In the genomic region with DNA sequence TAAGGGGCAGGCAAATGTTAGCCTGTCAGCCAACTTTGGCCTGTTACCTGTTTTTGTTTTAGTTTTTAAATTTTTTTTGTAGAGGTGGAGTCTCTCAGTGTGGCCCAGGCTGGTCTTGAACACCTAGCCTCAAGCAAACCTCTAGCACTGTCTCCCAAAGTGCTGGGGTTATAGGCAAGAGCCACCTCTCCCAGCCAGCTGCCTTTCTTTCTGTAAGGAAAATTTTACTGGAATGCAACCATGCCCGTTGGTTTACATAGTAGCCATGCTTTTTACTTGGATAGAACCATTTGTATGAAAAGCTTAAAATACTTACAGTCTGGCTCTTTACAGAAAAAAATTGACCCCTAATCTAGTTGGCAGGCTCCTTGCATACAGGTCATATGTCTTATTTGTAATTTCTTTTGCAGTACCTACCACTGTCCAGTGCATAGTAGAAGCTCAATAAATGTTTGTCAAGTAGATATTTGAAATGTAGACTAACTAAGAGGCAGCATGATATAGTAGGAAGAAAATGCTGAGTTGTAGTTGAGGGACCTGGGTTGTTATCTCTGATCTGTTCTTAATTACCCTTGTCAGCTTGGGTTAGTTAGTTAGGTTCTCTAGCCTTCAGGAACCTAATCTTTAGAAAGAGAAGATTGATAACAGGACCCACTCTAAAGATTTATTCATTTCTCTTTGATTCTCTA, we compare ENCODE assay signal across 11 cellular contexts. TPM values are rescaled to one million over a fixed set of nuclear protein-coding genes. Genes with fewer than 3 reads are reported as not detected.
DNase-seq lines count a peak whose midpoint lies in the region; ATAC-seq and TF ChIP-seq lines count a peak whose summit lies in the region.
"Had no signal": no experiment of that assay in that cellular context is flagged by ENCODE, and none has a peak within 500 bp of the region (broad histone marks: within the 10 kb centered on the region; RNA-seq: fewer than 3 reads in every experiment).

No MANE protein-coding gene starts in this region.

- ATAC-seq in activated CD8-positive, alpha-beta T cell treated with anti-CD3 and anti-CD28 coated beads for 36 hours = no peak
- no peak for ATAC-seq in HG02571 (IDR thresholded peaks at IDR 0.05; ENCODE audit: unreplicated experiment)
- ATAC-seq in HG03108 (IDR thresholded peaks at IDR 0.05; ENCODE audit: unreplicated experiment) = no peak

- TF ChIP-seq CTCF in MCF 10A (IDR thresholded peaks at IDR 0.05; ENCODE audit: unreplicated experiment) = no peak
- TF ChIP-seq CTCF in breast epithelium (IDR thresholded peaks at IDR 0.05) = no peak
- no peak for TF ChIP-seq CTCF in activated CD8-positive, alpha-beta T cell treated with anti-CD3 and anti-CD28 coated beads for 36 hours (IDR thresholded peaks at IDR 0.05)
- TF ChIP-seq CTCF in hepatocyte (IDR thresholded peaks at IDR 0.05; ENCODE audit: poor library complexity) = no peak
- TF ChIP-seq CTCF in type B pancreatic cell (conservative IDR thresholded peaks at IDR 0.05) = no peak

- no peak for TF ChIP-seq POLR2A in breast epithelium (IDR thresholded peaks at IDR 0.05)

- peaks cover 32% of the 10 kb centered on the region for H4K20me1 ChIP-seq in hepatocyte (ENCODE audit: insufficient read depth, poor library complexity, severe bottlenecking)

- H3K79me2 ChIP-seq in hepatocyte = peaks cover 85% of the 10 kb centered on the region

- H3K27ac Mint-ChIP-seq in MCF 10A (ENCODE audit: low read depth, unreplicated experiment) = no peak overlapping the region
- peak overlapping the region; percentile 62 for H3K27ac Mint-ChIP-seq in activated CD8-positive, alpha-beta T cell treated with anti-CD3 and anti-CD28 coated beads for 36 hours
- peak overlapping the region; percentile 81 for H3K27ac Mint-ChIP-seq in type B pancreatic cell

- H3K36me3 Mint-ChIP-seq in MCF 10A (ENCODE audit: insufficient read depth, unreplicated experiment) (peaks cover 98% of the 10 kb centered on the region), type B pancreatic cell (peaks cover 40% of the 10 kb centered on the region)
- peaks cover 68% of the 10 kb centered on the region for H3K36me3 Mint-ChIP-seq in activated CD8-positive, alpha-beta T cell treated with anti-CD3 and anti-CD28 coated beads for 36 hours (ENCODE audit: low read depth)

- H3K4me3 ChIP-seq in breast epithelium (no peak overlapping the region), hepatocyte (no peak overlapping the region)

- H3K4me1 Mint-ChIP-seq in MCF 10A (ENCODE audit: insufficient read depth, unreplicated experiment) = peaks cover 14% of the 10 kb centered on the region
- H3K4me1 Mint-ChIP-seq in activated CD8-positive, alpha-beta T cell treated with anti-CD3 and anti-CD28 coated beads for 36 hours (ENCODE audit: low read depth) = peaks cover 45% of the 10 kb centered on the region
- H3K4me1 Mint-ChIP-seq in type B pancreatic cell (ENCODE audit: unreplicated experiment) = peaks cover 19% of the 10 kb centered on the region

- no TSS peak for BruUV-seq in MCF 10A (replicated peaks; lab: Mats Ljungman, UMichigan)

- H3K27me3 ChIP-seq in breast epithelium (no peaks in the 10 kb centered on the region), hepatocyte (no peaks in the 10 kb centered on the region)

- H3K4me1 ChIP-seq in breast epithelium (peaks cover 0 to 8% of the 10 kb centered on the region in 2 donors), hepatocyte (ENCODE audit: insufficient read depth) (peaks cover 8% of the 10 kb centered on the region)

- intact Hi-C loops in MCF 10A (cut with micrococcal nuclease) (no loop called here), breast epithelium (cut with DNase I; ENCODE audit: low total_unique reads) (no loop called here)
- intact Hi-C loops in activated CD8-positive, alpha-beta T cell treated with anti-CD3 and anti-CD28 coated beads for 36 hours (cut with micrococcal nuclease) = no loop called here

- DNase-seq in MCF 10A (ENCODE audit: unreplicated experiment) = no peak
- no peak for DNase-seq in breast epithelium (ENCODE audit: low spot score in 2 of 2)
- DNase-seq in activated CD8-positive, alpha-beta T cell treated with anti-CD3 and anti-CD28 coated beads for 36 hours = no peak
- DNase-seq in hepatocyte (ENCODE audit: low spot score) = no peak
- no peak for DNase-seq in type B pancreatic cell (ENCODE audit: extremely low spot score, unreplicated experiment)
- DNase-seq in NCI-H446 (lab: John Stamatoyannopoulos, UW) = no peak
- DNase-seq: dermis blood vessel endothelial cell, NCI-H187, posterior cingulate gyrus had no signal

- H3K27me3 Mint-ChIP-seq in MCF 10A (ENCODE audit: insufficient read depth, unreplicated experiment) (no peaks in the 10 kb centered on the region), type B pancreatic cell (no peaks in the 10 kb centered on the region)
- H3K27me3 Mint-ChIP-seq in activated CD8-positive, alpha-beta T cell treated with anti-CD3 and anti-CD28 coated beads for 36 hours = no peaks in the 10 kb centered on the region

- H3K36me3 ChIP-seq in breast epithelium (no peaks in the 10 kb centered on the region), hepatocyte (replicated peaks; ENCODE audit: insufficient read depth, low read depth) (no peaks in the 10 kb centered on the region)

- H3K9me3 ChIP-seq in breast epithelium (no peaks in the 10 kb centered on the region), hepatocyte (ENCODE audit: low read depth) (no peaks in the 10 kb centered on the region)

- peak overlapping the region; percentile 90 for H3K4me3 Mint-ChIP-seq in MCF 10A (ENCODE audit: unreplicated experiment)
- H3K4me3 Mint-ChIP-seq in activated CD8-positive, alpha-beta T cell treated with anti-CD3 and anti-CD28 coated beads for 36 hours = peak overlapping the region; percentile 37
- peak overlapping the region; percentile 80 for H3K4me3 Mint-ChIP-seq in type B pancreatic cell

- H2AFZ ChIP-seq in hepatocyte = no peak overlapping the region

- H3K4me2 ChIP-seq in hepatocyte = peak overlapping the region; percentile 79

- H3K27ac ChIP-seq in breast epithelium = no peak overlapping the region
- H3K27ac ChIP-seq in hepatocyte = peak overlapping the region; percentile 5

- 44% methylated on average over 1 of the region's 1 CpG for WGBS in hepatocyte (ENCODE audit: low lambda C conversion rate, missing lambda C conversion rate)

- H3K9me3 Mint-ChIP-seq in MCF 10A (ENCODE audit: unreplicated experiment) (no peaks in the 10 kb centered on the region), type B pancreatic cell (no peaks in the 10 kb centered on the region)
- no peaks in the 10 kb centered on the region for H3K9me3 Mint-ChIP-seq in activated CD8-positive, alpha-beta T cell treated with anti-CD3 and anti-CD28 coated beads for 36 hours

- no peaks in the 10 kb centered on the region for H3K9me2 ChIP-seq in hepatocyte (replicated peaks; ENCODE audit: insufficient read depth)

- POLR2A ChIA-PET in MCF 10A (lab: Yijun Ruan, JAX) = interaction anchor here (0.6 to 3.7 kb wide), 15 partner anchors 8 to 480 kb away, joined by 3 to 23 read pairs (median 5); a partner anchor contains a TSS
- POLR2A ChIA-PET in activated CD8-positive, alpha-beta T cell treated with anti-CD3 and anti-CD28 coated beads for 36 hours (lab: Charles Lee) = interaction anchor here (0.7 to 1.7 kb wide), 4 partner anchors 9 to 100 kb away, joined by 3 to 6 read pairs (median 4); no protein-coding TSS in a partner anchor

- CTCF ChIA-PET in MCF 10A (lab: Yijun Ruan, JAX) = interaction anchor here (0.6 to 2.9 kb wide), 6 partner anchors 15 to 302 kb away, joined by 3 to 6 read pairs (median 3); no protein-coding TSS in a partner anchor
- CTCF ChIA-PET in activated CD8-positive, alpha-beta T cell treated with anti-CD3 and anti-CD28 coated beads for 36 hours (lab: Charles Lee) = interaction anchor here (0.7 to 4.3 kb wide), 5 partner anchors 9 to 344 kb away, joined by 3 to 25 read pairs (median 5); no protein-coding TSS in a partner anchor

RNA-seq across cellular contexts. Expression of a gene that starts 4.7 kb away (rescaled TPM):
- 353 and 383 TPM in 2 replicates for total RNA-seq in MCF 10A (2022)
- total RNA-seq in breast epithelium = 10 to 100 TPM; 69.4 to 73.3 (median 71.8) TPM
- 100 to 1,000 TPM; 148 to 153 TPM for total RNA-seq in activated CD8-positive, alpha-beta T cell treated with anti-CD3 and anti-CD28 coated beads for 36 hours
- total RNA-seq in hepatocyte = 77.4 and 82.5 TPM in 2 replicates
- polyA plus RNA-seq in hepatocyte = 42.0 and 47.6 TPM in 2 replicates
- total RNA-seq in type B pancreatic cell (ENCODE audit: low replicate concordance) = 162 and 299 TPM in 2 replicates

Comparison
In these comparisons a context has a peak if more than half of its experiments do, and no peak if none do; other contexts are left out.
1. H3K4me3 Mint-ChIP-seq: peak in every context shown above with its lines; median percentile 90 in MCF 10A; 80 in type B pancreatic cell; 37 in activated CD8-positive, alpha-beta T cell treated with anti-CD3 and anti-CD28 coated beads for 36 hours.